In the genomic region with DNA sequence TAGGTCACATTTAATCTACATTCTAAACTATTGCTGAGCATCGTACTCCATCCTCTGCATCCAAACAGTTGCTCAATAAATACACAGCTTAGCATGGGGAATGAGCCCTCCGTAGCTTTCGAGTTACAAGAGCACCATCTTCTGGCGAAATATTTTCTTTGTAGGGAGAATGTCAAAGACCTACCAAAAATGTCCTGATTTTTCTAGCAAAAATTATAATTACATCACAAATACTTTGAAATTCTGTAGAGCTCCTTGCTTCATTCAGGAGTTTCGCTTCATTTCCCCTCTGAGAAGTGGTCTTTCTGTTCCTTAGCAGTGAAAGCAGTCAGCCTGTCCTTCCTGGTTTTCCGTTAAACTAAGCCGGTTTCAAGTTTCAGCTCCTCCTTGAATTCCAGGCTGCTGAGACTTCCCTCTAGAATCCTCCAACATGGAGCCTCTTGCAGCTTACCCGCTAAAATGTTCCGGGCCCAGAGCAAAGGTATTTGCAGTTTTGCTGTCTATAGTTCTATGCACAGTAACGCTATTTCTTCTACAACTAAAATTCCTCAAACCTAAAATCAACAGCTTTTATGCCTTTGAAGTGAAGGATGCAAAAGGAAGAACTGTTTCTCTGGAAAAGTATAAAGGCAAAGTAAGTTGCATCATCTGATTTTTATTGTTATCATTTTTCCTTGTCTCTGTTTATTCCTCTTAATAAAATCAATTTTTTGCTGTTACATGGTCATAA, we compare ENCODE assay signal across 8 cellular contexts. TPM values are rescaled to one million over a fixed set of nuclear protein-coding genes. Genes with fewer than 3 reads are reported as not detected.
DNase-seq lines count a peak whose midpoint lies in the region; ATAC-seq and TF ChIP-seq lines count a peak whose summit lies in the region.

A gene with protein sequence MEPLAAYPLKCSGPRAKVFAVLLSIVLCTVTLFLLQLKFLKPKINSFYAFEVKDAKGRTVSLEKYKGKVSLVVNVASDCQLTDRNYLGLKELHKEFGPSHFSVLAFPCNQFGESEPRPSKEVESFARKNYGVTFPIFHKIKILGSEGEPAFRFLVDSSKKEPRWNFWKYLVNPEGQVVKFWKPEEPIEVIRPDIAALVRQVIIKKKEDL (plus strand): TSS at position 409 of the 730 bp plus-strand sequence. CDS start 22 bp downstream, at position 431.

- TF ChIP-seq CTCF in C4-2B (conservative IDR thresholded peaks at IDR 0.05), result peak; percentile 88
- TF ChIP-seq CTCF in HCT116 (IDR thresholded peaks at IDR 0.05 in 2 of 3, conservative IDR thresholded peaks at IDR 0.05 in 1 of 3; ENCODE audit: borderline replicate concordance in 1 of 3, insufficient read depth in 1 of 3, low read depth in 2 of 3, low read length in 2 of 3), result peak; percentile 44 to 83 (median 81); a peak in 5 of 6 replicates
- TF ChIP-seq CTCF in PC-9 (conservative IDR thresholded peaks at IDR 0.05), result peak; percentile 88
- TF ChIP-seq CTCF in lung (IDR thresholded peaks at IDR 0.05; ENCODE audit: control extremely low read depth, extremely low read depth), result peak; percentile 22
- TF ChIP-seq CTCF in thyroid gland (IDR thresholded peaks at IDR 0.05), result peak in 5 of 6 experiments; percentile 14 to 76 (median 52)

- H3K79me2 ChIP-seq in HCT116 (ENCODE audit: insufficient read depth, low read length), result peaks cover 6% of the 10 kb centered on the region; the same call in 1 of the 2 replicates
- peaks cover 7% of the 10 kb centered on the region; the same call in 1 of the 2 replicates for H3K79me2 ChIP-seq in PC-9 (ENCODE audit: low read depth)

- H3K4me3 ChIP-seq in HCT116 (replicated peaks in 1 of 2; ENCODE audit: low read depth in 1 of 2, low read length in 2 of 2) (peak within 1 kb of the TSS; percentile 63 to 77), PC-9 (peak within 1 kb of the TSS; percentile 68), lung (no peak within 1 kb of the TSS), thyroid gland (replicated peaks in 1 of 3) (peak within 1 kb of the TSS in 2 of 3 donors; percentile 14 to 22)

- ATAC-seq in HCT116 (peak; percentile 91), lung (ENCODE audit: insufficient read depth, low FRiP score) (peak; percentile 83)

- H3K9ac ChIP-seq in HCT116 (ENCODE audit: low read length), result peak within 1 kb of the TSS; percentile 60

- H3K4me2 ChIP-seq in HCT116 (ENCODE audit: low read length) (peak within 1 kb of the TSS; percentile 68), PC-9 (peak within 1 kb of the TSS; percentile 72)

- DNase-seq in HCT116 (ENCODE audit: low read depth, low spot score), result peak; percentile 77
- DNase-seq in PC-9, result peak; percentile 31 to 79
- peak; percentile 57 for DNase-seq in ecto neural progenitor cell (ENCODE audit: low spot score)
- no peak for DNase-seq in lung (ENCODE audit: low spot score)
- DNase-seq in thyroid gland, result peak; percentile 38 to 47
- no peak for DNase-seq in GOT3 (lab: John Stamatoyannopoulos, UW)
- DNase-seq in SK-N-DZ (ENCODE audit: low spot score), result no peak

- TF ChIP-seq POLR2A in HCT116 (IDR thresholded peaks at IDR 0.05; ENCODE audit: borderline replicate concordance, extremely low read depth, insufficient read depth, insufficient read length) (peak; percentile 80), thyroid gland (IDR thresholded peaks at IDR 0.05) (peak in 1 of 2 donors; percentile 57)

- H3K27ac ChIP-seq in C4-2B (no peak within 1 kb of the TSS), HCT116 (ENCODE audit: low read depth, low read length) (peak within 1 kb of the TSS; percentile 52), PC-9 (peak within 1 kb of the TSS; percentile 53), lung (ENCODE audit: low read depth in 1 of 2, low read length in 1 of 2) (peak within 1 kb of the TSS; percentile 9 to 51), thyroid gland (peak within 1 kb of the TSS; percentile 59 to 81 (median 69))

- RAD21 ChIA-PET in HCT116 (lab: Charles Lee; ENCODE audit: low non-redundant PET in 1 of 2, low total read pairs in 2 of 2, uncharacterized antibody in 2 of 2, unreplicated experiment in 2 of 2), result interaction anchor here (0.7 to 1.5 kb wide), 7 partner anchors 200 to 643 kb away, joined by 3 to 10 read pairs (median 5); no protein-coding TSS in a partner anchor

- 6 to 9% methylated on average over 10 of the region's 10 CpGs for WGBS in lung, 2 donors
- 2% methylated on average over 10 of the region's 10 CpGs for WGBS in thyroid gland, 2 donors

- no TSS peak for BruUV-seq in HCT116 (replicated peaks; lab: Mats Ljungman, UMichigan)
- no TSS peak for BruUV-seq in PC-9 (replicated peaks; lab: Mats Ljungman, UMichigan)

- intact Hi-C loops in HCT116 (cut with micrococcal nuclease), result loop anchor here (1.0 kb wide), 1 partner anchor 254 kb away; no protein-coding TSS in a partner anchor
- intact Hi-C loops in PC-9 (cut with micrococcal nuclease; ENCODE audit: unreplicated experiment), result loop anchor here (1.0 kb wide), 1 partner anchor 643 kb away; a partner anchor contains a TSS
- intact Hi-C loops in thyroid gland (cut with DNase I), result loop anchor here (10.0 kb wide), 1 partner anchor 255 kb away; no protein-coding TSS in a partner anchor

- CTCF ChIA-PET in HCT116 (lab: Charles Lee) (interaction anchor here (0.7 to 3.1 kb wide), 30 partner anchors 9 to 931 kb away, joined by 3 to 139 read pairs (median 4); a partner anchor contains a TSS), PC-9 (lab: Charles Lee) (interaction anchor here (0.5 to 2.0 kb wide), 10 partner anchors 13 to 1069 kb away, joined by 3 to 10 read pairs (median 6); no protein-coding TSS in a partner anchor)

- H3K36me3 ChIP-seq in HCT116 (ENCODE audit: control insufficient read depth in 1 of 2, insufficient read depth in 2 of 2, low read length in 2 of 2) (peaks cover 4 to 9% of the 10 kb centered on the region in 2 experiments; a peak in 1 of 4 replicates), PC-9 (ENCODE audit: low read depth) (0 out of 2 replicates have a peak, but pooled peaks cover 13% of the 10 kb centered on the region), lung (ENCODE audit: control insufficient read depth in 2 of 2, insufficient read depth in 2 of 2, low read length in 2 of 2) (no peaks in the 10 kb centered on the region), thyroid gland (no peaks in the 10 kb centered on the region)

- H2AFZ ChIP-seq in HCT116 (ENCODE audit: low read depth, low read length, poor library complexity, severe bottlenecking) (peak within 1 kb of the TSS; percentile 91), PC-9 (peak within 1 kb of the TSS; percentile 83)

- no peaks in the 10 kb centered on the region for H3K27me3 ChIP-seq in HCT116 (ENCODE audit: insufficient read depth, low read length)
- no peaks in the 10 kb centered on the region for H3K27me3 ChIP-seq in PC-9 (ENCODE audit: insufficient read depth, low read depth)
- no peaks in the 10 kb centered on the region for H3K27me3 ChIP-seq in lung (ENCODE audit: control insufficient read depth, insufficient read depth)
- no peaks in the 10 kb centered on the region for H3K27me3 ChIP-seq in thyroid gland

- H3K4me1 ChIP-seq in HCT116 (ENCODE audit: control insufficient read depth in 1 of 2, insufficient read depth in 2 of 2, low read length in 2 of 2) (peaks cover 0 to 19% of the 10 kb centered on the region in 2 experiments; a peak in 2 of 4 replicates), PC-9 (replicated peaks; ENCODE audit: insufficient read depth) (peaks cover 7% of the 10 kb centered on the region), lung (ENCODE audit: control insufficient read depth in 2 of 2, insufficient read depth in 2 of 2, low read length in 2 of 2) (peaks cover 0 to 2% of the 10 kb centered on the region in 2 donors), thyroid gland (no peaks in the 10 kb centered on the region)

- POLR2A ChIA-PET in HCT116 (lab: Charles Lee), result interaction anchor here (0.8 to 1.3 kb wide), 3 partner anchors 13 to 293 kb away, joined by 3 to 12 read pairs (median 3); a partner anchor contains a TSS
- POLR2A ChIA-PET in PC-9 (lab: Charles Lee; ENCODE audit: unreplicated experiment), result interaction anchor here (0.6 kb wide), 4 partner anchors 326 to 1516 kb away, joined by 3 to 6 read pairs (median 4); no protein-coding TSS in a partner anchor

- peaks cover 6% of the 10 kb centered on the region; the same call in 1 of the 2 replicates for H3F3A ChIP-seq in PC-9 (ENCODE audit: insufficient read depth, low read depth)

- TF ChIP-seq RAD21 in HCT116 (IDR thresholded peaks at IDR 0.05; ENCODE audit: low read depth), result peak; percentile 90

- H4K20me1 ChIP-seq in HCT116 (ENCODE audit: insufficient read depth) (no peaks in the 10 kb centered on the region), PC-9 (ENCODE audit: insufficient read depth) (no peaks in the 10 kb centered on the region)

- H3K9me3 ChIP-seq in HCT116 (ENCODE audit: control insufficient read depth in 1 of 2, insufficient read depth in 1 of 2, low read depth in 1 of 2, low read length in 2 of 2) (no peaks in the 10 kb centered on the region), PC-9 (ENCODE audit: insufficient read depth, low read depth) (no peaks in the 10 kb centered on the region), lung (ENCODE audit: control insufficient read depth in 2 of 2, insufficient read depth in 1 of 2, low read length in 1 of 2) (peaks cover 0 to 3% of the 10 kb centered on the region in 2 donors), thyroid gland (no peaks in the 10 kb centered on the region)

- no peaks in the 10 kb centered on the region for H3K9me2 ChIP-seq in HCT116 (ENCODE audit: insufficient read depth)
- H3K9me2 ChIP-seq in PC-9 (ENCODE audit: insufficient read depth), result no peaks in the 10 kb centered on the region

TF ChIP-seq in HCT116, 20 proteins besides CTCF, POLR2A, EP300 and RAD21 (continues in another document):
- TF ChIP-seq ZFX (IDR thresholded peaks at IDR 0.05), result no peak
- TF ChIP-seq SP1 (IDR thresholded peaks at IDR 0.05; ENCODE audit: low read depth), result no peak
- TF ChIP-seq CBX3 (IDR thresholded peaks at IDR 0.05; ENCODE audit: low read depth), result no peak
- peak; percentile 51; the same call in 1 of the 2 replicates for TF ChIP-seq ELF1 (IDR thresholded peaks at IDR 0.05; ENCODE audit: borderline replicate concordance, low read depth)
- TF ChIP-seq, protein P1, sequence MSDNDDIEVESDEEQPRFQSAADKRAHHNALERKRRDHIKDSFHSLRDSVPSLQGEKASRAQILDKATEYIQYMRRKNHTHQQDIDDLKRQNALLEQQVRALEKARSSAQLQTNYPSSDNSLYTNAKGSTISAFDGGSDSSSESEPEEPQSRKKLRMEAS (IDR thresholded peaks at IDR 0.05), result peak; percentile 29; the same call in 1 of the 2 replicates
- TF ChIP-seq YY1 (IDR thresholded peaks at IDR 0.05; ENCODE audit: extremely low read depth, insufficient replicate concordance, low read depth, low read length), result peak; percentile 89
- TF ChIP-seq CEBPB (IDR thresholded peaks at IDR 0.05; ENCODE audit: low read depth), result peak; percentile 77

RNA-seq across cellular contexts. Expression of the gene that starts here (rescaled TPM):
- 36.5 TPM for total RNA-seq in HCT116 (2021; ENCODE audit: unreplicated experiment)
- polyA plus RNA-seq in HCT116 (2012), result 10.8 and 18.1 TPM in 2 replicates
- 24.6 and 40.2 TPM in 2 replicates for total RNA-seq in PC-9 (2021)
- 10 to 100 TPM; 18.8 to 30.8 TPM for total RNA-seq in lung
- 1 to 10 TPM; 7.5 to 8.6 TPM for polyA plus RNA-seq in lung
- 10 to 100 TPM; 34.0 to 44.0 (median 36.8) TPM for total RNA-seq in thyroid gland
- 0.25 and 0.72 TPM in 2 replicates for polyA plus RNA-seq in SK-N-DZ (2014; cell fraction: cytosol; rRNA removed)
- polyA plus RNA-seq in SK-N-DZ (2014; cell fraction: nucleus; rRNA removed), result 0.16 and 0.49 TPM in 2 replicates

Comparison
In these comparisons a context has a peak if more than half of its experiments do, and no peak if none do; other contexts are left out.
1. CTCF ChIP-seq: peak in every context shown above with its lines; median percentile 88 in C4-2B; 88 in PC-9; 81 in HCT116; 52 in thyroid gland; 22 in lung.
2. DNase-seq: peak in HCT116 (single experiment), PC-9 (2 of 2), ecto neural progenitor cell (single experiment) and thyroid gland (2 of 2); none in lung (single experiment), GOT3 (single experiment) and SK-N-DZ (single experiment).